ENCODE assay signal across 1 cellular context in the genomic region with DNA sequence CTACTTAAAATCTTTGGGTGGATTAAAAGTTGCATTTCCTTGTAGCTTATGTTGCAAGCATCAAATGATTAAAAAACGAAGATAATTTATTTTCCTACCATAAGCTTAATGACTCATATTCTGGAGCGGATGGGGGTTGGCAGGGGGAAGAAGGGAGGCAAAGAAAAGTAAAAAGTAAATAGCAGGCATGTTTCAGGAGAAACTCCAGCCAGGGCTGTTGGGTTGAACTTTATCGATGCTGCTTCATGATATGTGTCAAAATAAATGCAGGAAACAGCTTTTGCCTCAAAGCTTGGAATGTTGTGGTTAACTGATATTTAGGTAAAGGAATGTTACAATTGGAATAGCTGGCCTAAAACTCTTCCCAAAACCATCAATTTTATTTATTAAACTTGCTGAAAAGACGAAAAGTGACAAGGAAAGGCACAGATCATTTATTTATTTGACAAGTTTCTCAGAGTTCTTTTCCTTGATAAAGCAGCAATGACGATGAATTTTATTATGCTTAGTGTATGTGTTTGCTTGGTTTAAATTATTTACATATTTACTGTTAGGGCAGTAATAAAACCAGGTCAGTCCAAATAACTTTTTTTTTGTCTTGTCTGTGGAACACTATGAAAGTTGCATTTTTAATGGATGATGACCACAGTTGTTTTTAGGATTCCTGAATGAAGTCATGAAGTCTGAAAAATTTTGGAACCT.
TF ChIP-seq lines count a peak whose summit lies in the region.

No MANE protein-coding gene starts in this region.

TF ChIP-seq in SK-N-SH, 30 proteins besides CTCF, POLR2A, EP300 and RAD21 (continued from another document):
- no peak for TF ChIP-seq NRF1 (IDR thresholded peaks at IDR 0.05; ENCODE audit: low read depth, low read length)
- no peak for TF ChIP-seq CHD2 (IDR thresholded peaks at IDR 0.05; ENCODE audit: low read length, partially characterized antibody)
- TF ChIP-seq MXI1 (IDR thresholded peaks at IDR 0.05; ENCODE audit: low read depth, low read length), result no peak
- no peak for TF ChIP-seq TAF1 (IDR thresholded peaks at IDR 0.05; ENCODE audit: borderline replicate concordance, low read depth, low read length)
- TF ChIP-seq RCOR1 (IDR thresholded peaks at IDR 0.05; ENCODE audit: low read length), result no peak
- TF ChIP-seq, protein P1, sequence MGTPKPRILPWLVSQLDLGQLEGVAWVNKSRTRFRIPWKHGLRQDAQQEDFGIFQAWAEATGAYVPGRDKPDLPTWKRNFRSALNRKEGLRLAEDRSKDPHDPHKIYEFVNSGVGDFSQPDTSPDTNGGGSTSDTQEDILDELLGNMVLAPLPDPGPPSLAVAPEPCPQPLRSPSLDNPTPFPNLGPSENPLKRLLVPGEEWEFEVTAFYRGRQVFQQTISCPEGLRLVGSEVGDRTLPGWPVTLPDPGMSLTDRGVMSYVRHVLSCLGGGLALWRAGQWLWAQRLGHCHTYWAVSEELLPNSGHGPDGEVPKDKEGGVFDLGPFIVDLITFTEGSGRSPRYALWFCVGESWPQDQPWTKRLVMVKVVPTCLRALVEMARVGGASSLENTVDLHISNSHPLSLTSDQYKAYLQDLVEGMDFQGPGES (IDR thresholded peaks at IDR 0.05; ENCODE audit: low read depth, low read length), result no peak
- no peak for TF ChIP-seq REST (IDR thresholded peaks at IDR 0.05; ENCODE audit: low read depth, low read length)
- TF ChIP-seq, protein P2, sequence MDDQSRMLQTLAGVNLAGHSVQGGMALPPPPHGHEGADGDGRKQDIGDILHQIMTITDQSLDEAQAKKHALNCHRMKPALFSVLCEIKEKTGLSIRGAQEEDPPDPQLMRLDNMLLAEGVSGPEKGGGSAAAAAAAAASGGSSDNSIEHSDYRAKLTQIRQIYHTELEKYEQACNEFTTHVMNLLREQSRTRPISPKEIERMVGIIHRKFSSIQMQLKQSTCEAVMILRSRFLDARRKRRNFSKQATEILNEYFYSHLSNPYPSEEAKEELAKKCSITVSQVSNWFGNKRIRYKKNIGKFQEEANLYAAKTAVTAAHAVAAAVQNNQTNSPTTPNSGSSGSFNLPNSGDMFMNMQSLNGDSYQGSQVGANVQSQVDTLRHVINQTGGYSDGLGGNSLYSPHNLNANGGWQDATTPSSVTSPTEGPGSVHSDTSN (IDR thresholded peaks at IDR 0.05), result peak; percentile 96
- TF ChIP-seq JUND (IDR thresholded peaks at IDR 0.05), result peak; percentile 88
- peak; percentile 92 for TF ChIP-seq RXRA (IDR thresholded peaks at IDR 0.05; ENCODE audit: borderline replicate concordance, low read depth)
- TF ChIP-seq ELF1 (IDR thresholded peaks at IDR 0.05), result peak; percentile 39
